Comparison of ENCODE assay signal across 8 cellular contexts in the genomic region with DNA sequence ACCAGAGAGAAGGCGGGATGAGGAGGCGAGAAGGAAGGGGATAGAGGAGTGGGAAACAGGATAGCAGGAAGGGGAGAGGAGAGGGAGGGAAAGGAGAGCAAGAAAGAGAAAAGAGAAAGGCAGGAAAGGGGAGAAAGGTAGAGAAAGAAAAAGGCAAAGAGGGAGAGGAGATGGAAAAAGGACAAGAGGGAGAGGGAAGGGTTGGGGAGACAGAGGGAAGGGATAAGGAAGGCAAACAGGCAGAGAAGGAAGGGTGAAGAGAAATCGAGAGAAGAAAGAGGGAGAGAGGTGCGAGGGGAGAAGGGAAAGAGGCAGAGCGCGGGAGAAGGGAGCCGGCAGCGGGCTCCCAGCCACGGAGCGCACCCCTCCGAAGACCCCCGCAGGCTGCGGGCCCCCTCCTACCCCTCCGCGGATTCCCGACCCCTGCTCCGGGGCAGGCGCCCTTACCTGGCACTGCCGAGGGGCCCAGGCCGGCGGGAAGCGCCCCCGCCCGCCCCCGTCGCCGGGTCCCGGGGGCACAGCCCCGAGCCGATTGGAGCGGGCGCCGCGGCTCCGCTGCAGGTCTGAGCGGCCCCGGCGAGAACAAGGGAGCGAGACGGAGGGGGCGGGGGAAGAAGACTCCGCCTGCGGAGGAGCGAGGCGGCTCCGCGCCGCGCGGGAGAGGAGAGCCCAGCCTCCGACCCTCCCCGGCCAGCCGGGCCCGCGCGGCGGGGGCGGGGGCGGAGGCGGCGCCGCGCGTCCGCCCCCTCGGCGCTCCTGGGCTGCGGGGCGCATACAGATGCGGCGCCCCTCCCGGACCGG. TPM values are rescaled to one million over a fixed set of nuclear protein-coding genes. Genes with fewer than 3 reads are reported as not detected.
A peak's percentile ranks its signal among the peaks of the same experiment; 100 is the strongest.
DNase-seq lines count a peak whose midpoint lies in the region; ATAC-seq and TF ChIP-seq lines count a peak whose summit lies in the region.

A gene with protein sequence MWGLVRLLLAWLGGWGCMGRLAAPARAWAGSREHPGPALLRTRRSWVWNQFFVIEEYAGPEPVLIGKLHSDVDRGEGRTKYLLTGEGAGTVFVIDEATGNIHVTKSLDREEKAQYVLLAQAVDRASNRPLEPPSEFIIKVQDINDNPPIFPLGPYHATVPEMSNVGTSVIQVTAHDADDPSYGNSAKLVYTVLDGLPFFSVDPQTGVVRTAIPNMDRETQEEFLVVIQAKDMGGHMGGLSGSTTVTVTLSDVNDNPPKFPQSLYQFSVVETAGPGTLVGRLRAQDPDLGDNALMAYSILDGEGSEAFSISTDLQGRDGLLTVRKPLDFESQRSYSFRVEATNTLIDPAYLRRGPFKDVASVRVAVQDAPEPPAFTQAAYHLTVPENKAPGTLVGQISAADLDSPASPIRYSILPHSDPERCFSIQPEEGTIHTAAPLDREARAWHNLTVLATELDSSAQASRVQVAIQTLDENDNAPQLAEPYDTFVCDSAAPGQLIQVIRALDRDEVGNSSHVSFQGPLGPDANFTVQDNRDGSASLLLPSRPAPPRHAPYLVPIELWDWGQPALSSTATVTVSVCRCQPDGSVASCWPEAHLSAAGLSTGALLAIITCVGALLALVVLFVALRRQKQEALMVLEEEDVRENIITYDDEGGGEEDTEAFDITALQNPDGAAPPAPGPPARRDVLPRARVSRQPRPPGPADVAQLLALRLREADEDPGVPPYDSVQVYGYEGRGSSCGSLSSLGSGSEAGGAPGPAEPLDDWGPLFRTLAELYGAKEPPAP (minus strand): TSS at position 565 of the 801 bp plus-strand sequence. CDS start 1,787 bp downstream, outside the sequence.

- H3K27me3 ChIP-seq in Karpas-422 (ENCODE audit: low read length), result no peaks in the 10 kb centered on the region
- no peaks in the 10 kb centered on the region for H3K27me3 ChIP-seq in foreskin keratinocyte
- no peaks in the 10 kb centered on the region for H3K27me3 ChIP-seq in upper lobe of right lung

- peak within 1 kb of the TSS; percentile 70 for H3K9ac ChIP-seq in Karpas-422 (ENCODE audit: low read length)

- intact Hi-C loops in upper lobe of right lung (cut with DNase I), result loop anchor here (5.0 kb wide), 1 partner anchor 70 kb away; no protein-coding TSS in a partner anchor

- H3K36me3 ChIP-seq in Karpas-422 (ENCODE audit: insufficient read depth, low read length), result peaks cover 12% of the 10 kb centered on the region
- H3K36me3 ChIP-seq in upper lobe of right lung, result peaks cover 37% of the 10 kb centered on the region

- H3K4me2 ChIP-seq in Karpas-422 (ENCODE audit: low read depth, low read length, poor library complexity, severe bottlenecking), result peak within 1 kb of the TSS; percentile 94

- TF ChIP-seq CTCF in AG04449 (IDR thresholded peaks at IDR 0.05; ENCODE audit: insufficient read depth, low read length, missing control alignments) (no peak), foreskin keratinocyte (conservative IDR thresholded peaks at IDR 0.05) (no peak), upper lobe of right lung (IDR thresholded peaks at IDR 0.05) (no peak)

- peaks cover 9% of the 10 kb centered on the region for H4K20me1 ChIP-seq in Karpas-422 (ENCODE audit: insufficient read depth, low read depth, low read length)

- no peaks in the 10 kb centered on the region for H3K9me2 ChIP-seq in Karpas-422 (replicated peaks; ENCODE audit: insufficient read depth, low read length)

- DNase-seq in AG04449 (ENCODE audit: low read depth, low spot score) (no peak), Karpas-422 (peak; percentile 90), activated T-helper 1 cell treated with Interleukin-2 at 50 U/mL for 16 hours (ENCODE audit: low read depth) (peak; percentile 54), foreskin keratinocyte (no peak), occipital lobe (lab: John Stamatoyannopoulos, UW) (no peak), upper lobe of right lung (peak; percentile 85)

- H3K4me1 ChIP-seq in Karpas-422 (ENCODE audit: low read length), result peaks cover 19% of the 10 kb centered on the region
- H3K4me1 ChIP-seq in foreskin keratinocyte, result peaks cover 6% of the 10 kb centered on the region
- H3K4me1 ChIP-seq in upper lobe of right lung, result peaks cover 12% of the 10 kb centered on the region

- H2AFZ ChIP-seq in Karpas-422 (ENCODE audit: low read length), result no peak within 1 kb of the TSS

- H3K9me3 ChIP-seq in Karpas-422 (ENCODE audit: low read length) (no peaks in the 10 kb centered on the region), upper lobe of right lung (no peaks in the 10 kb centered on the region)

- peak within 1 kb of the TSS; percentile 60 for H3K4me3 ChIP-seq in AG04449 (ENCODE audit: low read depth, low read length)
- H3K4me3 ChIP-seq in Karpas-422 (ENCODE audit: low read length), result peak within 1 kb of the TSS; percentile 71
- H3K4me3 ChIP-seq in upper lobe of right lung, result peak within 1 kb of the TSS; percentile 69

- CTCF ChIA-PET in AG04449 (lab: Yijun Ruan, JAX), result interaction anchor here (0.6 to 31.7 kb wide), 40 partner anchors 7 to 501 kb away, joined by 3 to 1423 read pairs (median 7); a partner anchor contains a TSS

- peak; percentile 40 for ATAC-seq in GM19467 (IDR thresholded peaks at IDR 0.05; ENCODE audit: unreplicated experiment)
- ATAC-seq in foreskin keratinocyte, result peak; percentile 61
- peak; percentile 72 for ATAC-seq in upper lobe of right lung
- no peak for ATAC-seq in HG02610 (IDR thresholded peaks at IDR 0.05; ENCODE audit: unreplicated experiment)

- POLR2A ChIA-PET in AG04449 (lab: Yijun Ruan, JAX), result interaction anchor here (0.8 to 1.5 kb wide), 10 partner anchors 12 to 128 kb away, joined by 3 to 9 read pairs (median 5); a partner anchor contains a TSS

- no peaks in the 10 kb centered on the region for H3K79me2 ChIP-seq in Karpas-422 (ENCODE audit: low read length)

- H3K27ac ChIP-seq in Karpas-422 (ENCODE audit: low read length), result no peak within 1 kb of the TSS
- H3K27ac ChIP-seq in foreskin keratinocyte, result no peak within 1 kb of the TSS
- peak within 1 kb of the TSS; percentile 51 for H3K27ac ChIP-seq in upper lobe of right lung

RNA-seq across cellular contexts. Expression of the gene that starts here (rescaled TPM):
- total RNA-seq in Karpas-422 (2014; rRNA removed; shearing (Covaris generic); ENCODE audit: low replicate concordance), result 0.34 and 1.0 TPM in 2 replicates
- total RNA-seq in foreskin keratinocyte, result 7.1 and 8.5 TPM in 2 replicates
- polyA plus RNA-seq in foreskin keratinocyte, result 7.6 and 10.3 TPM in 2 replicates
- total RNA-seq in occipital lobe, result 10.3 TPM
- 7.8 TPM for total RNA-seq in upper lobe of right lung

Comparison
In these comparisons a context has a peak if more than half of its experiments do, and no peak if none do; other contexts are left out.
1. DNase-seq: peak in Karpas-422 (single experiment), activated T-helper 1 cell treated with Interleukin-2 at 50 U/mL for 16 hours (single experiment) and upper lobe of right lung (single experiment); none in AG04449 (single experiment), foreskin keratinocyte (0 of 2) and occipital lobe (single experiment).
2. Peak in every context shown above with its lines, with median percentiles within 50 percentile points of each other: H3K4me3 ChIP-seq.